8 cellular contexts compared by ENCODE assay signal in genomic region chr5:63401434-63402046, GRCh38.
A peak's percentile ranks its signal among the peaks of the same experiment; 100 is the strongest.
DNase-seq lines count a peak whose midpoint lies in the region; ATAC-seq and TF ChIP-seq lines count a peak whose summit lies in the region.

No MANE protein-coding gene starts in this region.

- ATAC-seq in GM19463 (IDR thresholded peaks at IDR 0.05; ENCODE audit: unreplicated experiment) (peak; percentile 98), HG03575 (IDR thresholded peaks at IDR 0.05; ENCODE audit: extremely low read depth, insufficient number of reproducible peaks, low FRiP score, unreplicated experiment) (peak; percentile 61)

- no peaks in the 10 kb centered on the region for H3K36me3 ChIP-seq in Peyer's patch
- H3K36me3 ChIP-seq in colonic mucosa: no peaks in the 10 kb centered on the region

- no peak overlapping the region for H3K9ac ChIP-seq in colonic mucosa (ENCODE audit: low read depth in 2 of 2, low read length in 2 of 2)

- intact Hi-C loops in colonic mucosa (cut with DNase I): loop anchor here (5.0 kb wide), 1 partner anchor 556 kb away; no protein-coding TSS in a partner anchor
- intact Hi-C loops in posterior vena cava (cut with DNase I): no loop called here

- H3K9me3 ChIP-seq in Peyer's patch (no peaks in the 10 kb centered on the region), colonic mucosa (no peaks in the 10 kb centered on the region)

- H3K27me3 ChIP-seq in Peyer's patch: no peaks in the 10 kb centered on the region
- H3K27me3 ChIP-seq in colonic mucosa: no peaks in the 10 kb centered on the region

- TF ChIP-seq POLR2A in Peyer's patch (IDR thresholded peaks at IDR 0.05): no peak

- TF ChIP-seq CTCF in Peyer's patch (IDR thresholded peaks at IDR 0.05): peak in 5 of 6 experiments; percentile 6 to 40 (median 18)
- TF ChIP-seq CTCF in colonic mucosa (IDR thresholded peaks at IDR 0.05): peak; percentile 62

- no peak overlapping the region for H3K4me3 ChIP-seq in Peyer's patch
- no peak overlapping the region for H3K4me3 ChIP-seq in colonic mucosa

- H3K4me1 ChIP-seq in Peyer's patch (no peaks in the 10 kb centered on the region), colonic mucosa (no peaks in the 10 kb centered on the region)

- DNase-seq in NCI-H1436 (lab: John Stamatoyannopoulos, UW) (peak; percentile 15), NCI-H1436 treated with DMSO at 0.1 percent for 48 hours (lab: John Stamatoyannopoulos, UW) (no peak), Peyer's patch (no peak), colonic mucosa (peak; percentile 57), lung microvascular endothelial cell (ENCODE audit: low read depth in 2 of 2) (peak; percentile 45 to 61), posterior vena cava (ENCODE audit: low spot score) (no peak)

- H3K27ac ChIP-seq in Peyer's patch (no peak overlapping the region), colonic mucosa (no peak overlapping the region)

Comparison
In these comparisons a context has a peak if more than half of its experiments do, and no peak if none do; other contexts are left out.
1. DNase-seq: peak in NCI-H1436 (single experiment), colonic mucosa (single experiment) and lung microvascular endothelial cell (2 of 2); none in NCI-H1436 treated with DMSO at 0.1 percent for 48 hours (single experiment), Peyer's patch (0 of 3) and posterior vena cava (single experiment).